ENCODE assay signal across 29 cellular contexts in the genomic region with DNA sequence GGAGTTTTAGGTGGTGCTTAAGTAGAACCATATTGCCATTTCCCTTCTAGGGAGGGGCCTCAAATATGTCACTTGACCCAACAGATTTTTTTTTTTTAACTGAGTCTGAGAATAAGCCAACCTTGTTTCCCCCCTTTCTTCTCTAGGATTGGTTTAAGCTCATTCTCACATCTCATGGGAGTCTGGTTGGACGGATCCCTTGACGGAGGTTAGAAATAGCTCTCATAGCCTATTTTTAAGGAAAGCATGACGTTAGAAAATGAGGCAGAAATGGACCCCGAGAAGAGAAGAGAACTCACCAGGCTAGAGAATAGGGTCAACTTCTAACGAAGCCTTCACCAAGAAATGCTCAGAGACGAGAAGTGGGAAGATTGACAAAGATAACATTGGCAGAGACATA.
DNase-seq lines count a peak whose midpoint lies in the region; ATAC-seq, FAIRE-seq and TF ChIP-seq lines count a peak whose summit lies in the region.
"Had no signal": no experiment of that assay in that cellular context is flagged by ENCODE, and none has a peak within 500 bp of the region (broad histone marks: within the 10 kb centered on the region; RNA-seq: fewer than 3 reads in every experiment).

No MANE protein-coding gene starts in this region.

- H3K27me3 Mint-ChIP-seq in endothelial cell (ENCODE audit: unreplicated experiment), result peaks cover 3% of the 10 kb centered on the region
- H3K27me3 Mint-ChIP-seq: T-cell had no signal

- H3K4me2 ChIP-seq in BLaER1, result peak overlapping the region; percentile 85

- DNase-seq in endothelial cell (ENCODE audit: low spot score) (no peak), right atrium auricular region (ENCODE audit: low spot score) (no peak), SW480 (ENCODE audit: low spot score) (no peak), NCI-H2171 (lab: John Stamatoyannopoulos, UW) (no peak), HTR-8/SVneo (ENCODE audit: insufficient read length, low spot score) (no peak)
- DNase-seq: activated CD4-positive, alpha-beta T cell treated with anti-CD3 and anti-CD28 coated beads for 4 hours; AML-193; anterior cingulate cortex; CD8-positive, alpha-beta T cell; dermis blood vessel endothelial cell; GOT3; HFFc6; NCI-H1092; NCI-H1694; NCI-H510A; posterior cingulate gyrus; stimulated activated CD4-positive, alpha-beta T cell treated with anti-CD3 and anti-CD28 coated beads, Interleukin-4, amount 100 ng/mL, for 4 hours; T-cell; WERI-Rb-1 had no signal

- H3K9me3 Mint-ChIP-seq in endothelial cell (ENCODE audit: unreplicated experiment), result no peaks in the 10 kb centered on the region
- H3K9me3 Mint-ChIP-seq: CD8-positive, alpha-beta T cell; HFFc6; type B pancreatic cell had no signal

- no peak for FAIRE-seq in HTR-8/SVneo (lab: Jason Lieb, UNC)
- FAIRE-seq: A204.1, endometrium, K562 had no signal

- no peak for TF ChIP-seq CTCF in endothelial cell (IDR thresholded peaks at IDR 0.05; ENCODE audit: unreplicated experiment)
- TF ChIP-seq CTCF in right atrium auricular region (IDR thresholded peaks at IDR 0.05), result no peak

- peak overlapping the region; percentile 9 for H3K27ac Mint-ChIP-seq in endothelial cell (ENCODE audit: unreplicated experiment)
- H3K27ac Mint-ChIP-seq: activated naive CD8-positive, alpha-beta T cell; CD8-positive, alpha-beta T cell; HFFc6; T-cell; type B pancreatic cell had no signal

- H3K9ac ChIP-seq in BLaER1 (peak overlapping the region; percentile 80), subcutaneous abdominal adipose tissue (ENCODE audit: low read length in 5 of 5) (no peak overlapping the region)

- no peaks in the 10 kb centered on the region for H4K20me1 ChIP-seq in BLaER1

- H3K4me3 Mint-ChIP-seq in endothelial cell (ENCODE audit: unreplicated experiment), result no peak overlapping the region
- H3K4me3 Mint-ChIP-seq: activated naive CD8-positive, alpha-beta T cell; CD8-positive, alpha-beta T cell; T-cell; type B pancreatic cell had no signal

- H3K4me1 Mint-ChIP-seq in endothelial cell (ENCODE audit: unreplicated experiment), result peaks cover 46% of the 10 kb centered on the region
- H3K4me1 Mint-ChIP-seq: T-cell had no signal

- H3K4me3 ChIP-seq in BLaER1 (peak overlapping the region; percentile 55), right atrium auricular region (peak overlapping the region in 1 of 2 donors; percentile 38), subcutaneous abdominal adipose tissue (ENCODE audit: low read depth in 1 of 5, low read length in 5 of 5) (peak overlapping the region in 3 of 5 donors; percentile 49 to 69 (median 54))
- H3K4me3 ChIP-seq: cardiac muscle cell, K562 had no signal

- H3K27ac ChIP-seq in BLaER1, result peak overlapping the region; percentile 91
- peak overlapping the region; percentile 57 to 62 for H3K27ac ChIP-seq in right atrium auricular region
- no peak overlapping the region for H3K27ac ChIP-seq in subcutaneous abdominal adipose tissue (ENCODE audit: low read depth, low read length)
- H3K27ac ChIP-seq: cardiac muscle cell, SJSA1, WERI-Rb-1 had no signal

- H3K36me3 Mint-ChIP-seq in endothelial cell (ENCODE audit: low read depth, unreplicated experiment), result peaks cover 4% of the 10 kb centered on the region
- H3K36me3 Mint-ChIP-seq: activated naive CD8-positive, alpha-beta T cell; CD8-positive, alpha-beta T cell; T-cell had no signal

- H3K9me3 ChIP-seq in BLaER1 (peaks cover 28% of the 10 kb centered on the region), right atrium auricular region (no peaks in the 10 kb centered on the region), subcutaneous abdominal adipose tissue (ENCODE audit: control insufficient read depth in 5 of 5, low read length in 5 of 5) (peaks cover 0 to 4% (median 0%) of the 10 kb centered on the region in 5 donors)
- H3K9me3 ChIP-seq: SJSA1 had no signal

- H3K27me3 ChIP-seq in BLaER1, result no peaks in the 10 kb centered on the region
- no peaks in the 10 kb centered on the region for H3K27me3 ChIP-seq in right atrium auricular region
- peaks cover 0 to 12% (median 0%) of the 10 kb centered on the region in 5 donors for H3K27me3 ChIP-seq in subcutaneous abdominal adipose tissue (ENCODE audit: control insufficient read depth in 5 of 5, insufficient read depth in 4 of 5, low read length in 5 of 5)
- H3K27me3 ChIP-seq: cardiac muscle cell, SJSA1 had no signal

- H3K4me1 ChIP-seq in BLaER1, result peaks cover 56% of the 10 kb centered on the region
- H3K4me1 ChIP-seq in right atrium auricular region, result no peaks in the 10 kb centered on the region
- peaks cover 0 to 18% (median 14%) of the 10 kb centered on the region in 5 donors for H3K4me1 ChIP-seq in subcutaneous abdominal adipose tissue (ENCODE audit: control insufficient read depth in 5 of 5, insufficient read depth in 5 of 5, low read length in 5 of 5)

- H3K36me3 ChIP-seq in BLaER1, result no peaks in the 10 kb centered on the region
- H3K36me3 ChIP-seq in right atrium auricular region, result no peaks in the 10 kb centered on the region
- no peaks in the 10 kb centered on the region for H3K36me3 ChIP-seq in subcutaneous abdominal adipose tissue (ENCODE audit: control insufficient read depth in 5 of 5, insufficient read depth in 5 of 5, low read length in 5 of 5)
- H3K36me3 ChIP-seq: cardiac muscle cell, SJSA1, WERI-Rb-1 had no signal

- ATAC-seq in HG03457 (IDR thresholded peaks at IDR 0.05; ENCODE audit: unreplicated experiment), result no peak
- ATAC-seq: CD8-positive, alpha-beta T cell; K562; T-cell had no signal
